ENCODE assay signal across 9 cellular contexts in the genomic region with DNA sequence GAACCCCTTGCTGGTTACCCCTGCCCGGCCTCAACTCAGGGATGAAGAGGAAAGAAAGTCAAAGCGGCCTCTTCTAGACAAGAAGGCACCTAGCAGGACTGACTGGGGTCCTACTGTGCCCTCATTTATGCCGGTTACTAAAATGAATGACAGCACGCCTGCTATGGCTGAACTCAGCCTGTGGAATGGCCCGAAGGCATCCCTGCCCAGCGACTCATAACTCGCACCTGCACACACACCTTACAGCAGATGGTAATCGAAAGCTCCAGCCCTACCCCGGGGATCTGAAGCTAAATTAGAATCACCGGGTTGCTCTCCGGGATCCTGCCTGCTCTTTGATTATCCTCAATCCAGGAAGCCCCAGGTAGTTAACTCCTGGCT. TPM values are rescaled to one million over a fixed set of nuclear protein-coding genes. Genes with fewer than 3 reads are reported as not detected.
A peak's percentile ranks its signal among the peaks of the same experiment; 100 is the strongest.
DNase-seq lines count a peak whose midpoint lies in the region; ATAC-seq and TF ChIP-seq lines count a peak whose summit lies in the region.
"Had no signal": no experiment of that assay in that cellular context is flagged by ENCODE, and none has a peak within 500 bp of the region (broad histone marks: within the 10 kb centered on the region; RNA-seq: fewer than 3 reads in every experiment).

No MANE protein-coding gene starts in this region.

- H3K4me3 ChIP-seq in BE2C (ENCODE audit: low read depth, low read length) (peak overlapping the region; percentile 57), Loucy (ENCODE audit: low read length, poor library complexity, severe bottlenecking) (peak overlapping the region; percentile 81), cardiac fibroblast (replicated peaks in 1 of 2; ENCODE audit: low read depth in 2 of 2, low read length in 2 of 2) (peak overlapping the region; percentile 56 to 78)

- no peak for TF ChIP-seq CTCF in BE2C (IDR thresholded peaks at IDR 0.05; ENCODE audit: low read depth, low read length)
- TF ChIP-seq CTCF in Loucy (conservative IDR thresholded peaks at IDR 0.05; ENCODE audit: low read length): no peak
- no peak for TF ChIP-seq CTCF in cardiac fibroblast (IDR thresholded peaks at IDR 0.05; ENCODE audit: low read depth, low read length)
- TF ChIP-seq CTCF in mesothelial cell of epicardium (IDR thresholded peaks at IDR 0.05; ENCODE audit: unreplicated experiment): no peak
- no peak for TF ChIP-seq CTCF in endothelial cell (IDR thresholded peaks at IDR 0.05; ENCODE audit: unreplicated experiment)

- peak overlapping the region; percentile 95 for H2AFZ ChIP-seq in Loucy (ENCODE audit: low read length)

- H3K27ac Mint-ChIP-seq in mesothelial cell of epicardium: peak overlapping the region; percentile 76
- H3K27ac Mint-ChIP-seq in endothelial cell (ENCODE audit: unreplicated experiment): no peak overlapping the region

- H3K27me3 Mint-ChIP-seq in mesothelial cell of epicardium (ENCODE audit: low read depth) (peaks cover 2% of the 10 kb centered on the region), endothelial cell (ENCODE audit: unreplicated experiment) (peaks cover 3% of the 10 kb centered on the region)

- DNase-seq in BE2C: no peak
- DNase-seq in cardiac fibroblast (ENCODE audit: low read depth in 2 of 2): no peak
- no peak for DNase-seq in mesothelial cell of epicardium (ENCODE audit: low spot score in 2 of 2, unreplicated experiment in 2 of 2)
- no peak for DNase-seq in stimulated activated CD8-positive, alpha-beta memory T cell treated with anti-CD3 and anti-CD28 coated beads, Interleukin-4, amount 100 ng/mL, for 48 hours
- DNase-seq in endothelial cell (ENCODE audit: low spot score): no peak
- no peak for DNase-seq in DMS 273 treated with DMSO at 0.1 percent for 48 hours (lab: John Stamatoyannopoulos, UW)
- DNase-seq: NCI-H524 treated with DMSO at 0.1 percent for 48 hours had no signal

- peaks cover 29% of the 10 kb centered on the region for H4K20me1 ChIP-seq in Loucy (ENCODE audit: insufficient read depth, low read length, poor library complexity, severe bottlenecking)

- peaks cover 36% of the 10 kb centered on the region for H3K79me2 ChIP-seq in Loucy (ENCODE audit: insufficient read depth, low read length)

- H3K4me1 ChIP-seq in BE2C (peaks cover 6% of the 10 kb centered on the region), Loucy (ENCODE audit: insufficient read depth, low read length, poor library complexity, severe bottlenecking) (peaks cover 40% of the 10 kb centered on the region)

- H3K4me1 Mint-ChIP-seq in mesothelial cell of epicardium: peaks cover 16% of the 10 kb centered on the region
- peaks cover 7% of the 10 kb centered on the region for H3K4me1 Mint-ChIP-seq in endothelial cell (ENCODE audit: unreplicated experiment)

- H3F3A ChIP-seq in Loucy (ENCODE audit: low read depth): no peaks in the 10 kb centered on the region; the same call in 1 of the 2 replicates

- peak overlapping the region; percentile 89 for H3K4me2 ChIP-seq in Loucy (ENCODE audit: low read depth, low read length, poor library complexity, severe bottlenecking)

- H3K36me3 Mint-ChIP-seq in mesothelial cell of epicardium (no peaks in the 10 kb centered on the region), endothelial cell (ENCODE audit: low read depth, unreplicated experiment) (no peaks in the 10 kb centered on the region)

- H3K36me3 ChIP-seq in BE2C: peaks cover 8% of the 10 kb centered on the region
- H3K36me3 ChIP-seq in Loucy (ENCODE audit: insufficient read depth, low read length): no peaks in the 10 kb centered on the region

- H3K9me3 ChIP-seq in BE2C (no peaks in the 10 kb centered on the region), Loucy (ENCODE audit: insufficient read depth, low read depth, low read length) (no peaks in the 10 kb centered on the region)

- H3K27me3 ChIP-seq in BE2C: no peaks in the 10 kb centered on the region; the same call in 1 of the 2 replicates
- no peaks in the 10 kb centered on the region for H3K27me3 ChIP-seq in Loucy (ENCODE audit: insufficient read depth, low read length, poor library complexity, severe bottlenecking)

- ATAC-seq in GM19397 (IDR thresholded peaks at IDR 0.05; ENCODE audit: unreplicated experiment): no peak

- H3K9me2 ChIP-seq in Loucy (replicated peaks; ENCODE audit: low read depth, low read length): no peaks in the 10 kb centered on the region

- peak overlapping the region; percentile 70 for H3K9ac ChIP-seq in Loucy (ENCODE audit: low read depth, low read length, poor library complexity, severe bottlenecking)

- H3K4me3 Mint-ChIP-seq in mesothelial cell of epicardium (no peak overlapping the region), endothelial cell (ENCODE audit: unreplicated experiment) (no peak overlapping the region)

- no peaks in the 10 kb centered on the region for H3K9me3 Mint-ChIP-seq in mesothelial cell of epicardium
- no peaks in the 10 kb centered on the region for H3K9me3 Mint-ChIP-seq in endothelial cell (ENCODE audit: unreplicated experiment)

RNA-seq across cellular contexts. Expression of gene TXNDC5, which starts 0.7 kb away (rescaled TPM):
- polyA plus RNA-seq in BE2C (2012; ENCODE audit: insufficient read depth, insufficient read length, low read depth): 179 TPM
- 120 to 127 TPM (median 126 TPM) in 3 replicates for total RNA-seq in mesothelial cell of epicardium
- total RNA-seq in endothelial cell (ENCODE audit: unreplicated experiment): 110 TPM
